14 cellular contexts compared by ENCODE assay signal in genomic region chr1:170586942-170587593, GRCh38. TPM values are rescaled to one million over a fixed set of nuclear protein-coding genes. Genes with fewer than 3 reads are reported as not detected.
DNase-seq lines count a peak whose midpoint lies in the region; TF ChIP-seq lines count a peak whose summit lies in the region.
"Had no signal": no experiment of that assay in that cellular context is flagged by ENCODE, and none has a peak within 500 bp of the region (broad histone marks: within the 10 kb centered on the region; RNA-seq: fewer than 3 reads in every experiment).

No MANE protein-coding gene starts in this region.

- DNase-seq in activated T-cell treated with anti-CD3 and anti-CD28 coated beads, Interleukin-2, amount 50 U/mL, for 24 hours, result no peak
- DNase-seq in activated T-cell treated with anti-CD3 and anti-CD28 coated beads, Interleukin-2, amount 50 U/mL, for 48 hours, result no peak
- DNase-seq in esophagus squamous epithelium (lab: John Stamatoyannopoulos, UW), result no peak
- DNase-seq in uterus, result peak; percentile 35 to 52
- DNase-seq in activated naive CD4-positive, alpha-beta T cell treated with anti-CD3 and anti-CD28 coated beads, Interleukin-2, amount 50 U/mL, for 16 hours, result no peak
- no peak for DNase-seq in NCI-H1092 (lab: John Stamatoyannopoulos, UW)
- DNase-seq in COLO829 (ENCODE audit: low spot score), result no peak
- DNase-seq: effector CD8-positive, alpha-beta T cell; NCI-H2029 treated with DMSO at 0.1 percent for 48 hours; stimulated activated CD4-positive, alpha-beta T cell treated with anti-CD3 and anti-CD28 coated beads, Interleukin-4, amount 100 ng/mL, for 1 hour had no signal

- H3K4me3 Mint-ChIP-seq in activated T-cell treated with anti-CD3 and anti-CD28 coated beads, Interleukin-2, amount 50 U/mL, for 24 hours, result no peak overlapping the region

- H3K9me3 ChIP-seq in esophagus squamous epithelium (no peaks in the 10 kb centered on the region), muscle layer of duodenum (ENCODE audit: control insufficient read depth in 1 of 2, low read length in 2 of 2) (no peaks in the 10 kb centered on the region), uterus (no peaks in the 10 kb centered on the region)
- H3K9me3 ChIP-seq: neutrophil had no signal

- 38 to 40% methylated on average over 9 of the region's 9 CpGs for WGBS in esophagus squamous epithelium, 2 donors

- intact Hi-C loops in esophagus squamous epithelium (cut with DNase I), result no loop called here
- intact Hi-C loops in uterus (cut with DNase I; ENCODE audit: low total_unique reads), result no loop called here

- H3K27me3 Mint-ChIP-seq in activated T-cell treated with anti-CD3 and anti-CD28 coated beads, Interleukin-2, amount 50 U/mL, for 24 hours, result peaks cover 65% of the 10 kb centered on the region

- peak overlapping the region in 2 of 4 donors; percentile 11 to 44 for H3K4me3 ChIP-seq in esophagus squamous epithelium
- H3K4me3 ChIP-seq in muscle layer of duodenum (ENCODE audit: low read depth in 1 of 2, low read length in 2 of 2), result peak overlapping the region; percentile 8 to 20
- peak overlapping the region; percentile 4 to 10 for H3K4me3 ChIP-seq in uterus

- no peaks in the 10 kb centered on the region for H3K36me3 ChIP-seq in esophagus squamous epithelium
- no peaks in the 10 kb centered on the region for H3K36me3 ChIP-seq in muscle layer of duodenum (ENCODE audit: control insufficient read depth in 1 of 2, insufficient read depth in 2 of 2, low read length in 2 of 2)
- H3K36me3 ChIP-seq in uterus, result no peaks in the 10 kb centered on the region
- H3K36me3 ChIP-seq: neutrophil, WERI-Rb-1 had no signal

- TF ChIP-seq POLR2A in esophagus squamous epithelium (IDR thresholded peaks at IDR 0.05), result no peak
- no peak for TF ChIP-seq POLR2A in uterus (IDR thresholded peaks at IDR 0.05)

- no peaks in the 10 kb centered on the region for H3K9me3 Mint-ChIP-seq in activated T-cell treated with anti-CD3 and anti-CD28 coated beads, Interleukin-2, amount 50 U/mL, for 24 hours

- peaks cover 4 to 31% (median 11%) of the 10 kb centered on the region in 3 donors for H3K4me1 ChIP-seq in esophagus squamous epithelium
- H3K4me1 ChIP-seq in muscle layer of duodenum (ENCODE audit: control insufficient read depth in 1 of 2, insufficient read depth in 2 of 2, low read length in 2 of 2), result peaks cover 3 to 6% of the 10 kb centered on the region in 2 donors
- peaks cover 0 to 3% of the 10 kb centered on the region in 2 donors for H3K4me1 ChIP-seq in uterus

- peak overlapping the region; percentile 15 for H3K27ac Mint-ChIP-seq in activated T-cell treated with anti-CD3 and anti-CD28 coated beads, Interleukin-2, amount 50 U/mL, for 24 hours

- TF ChIP-seq CTCF in esophagus squamous epithelium (IDR thresholded peaks at IDR 0.05) (no peak), uterus (IDR thresholded peaks at IDR 0.05) (no peak)

- H3K36me3 Mint-ChIP-seq in activated T-cell treated with anti-CD3 and anti-CD28 coated beads, Interleukin-2, amount 50 U/mL, for 24 hours (ENCODE audit: low read depth), result no peaks in the 10 kb centered on the region

- peaks cover 8% of the 10 kb centered on the region for H3K4me1 Mint-ChIP-seq in activated T-cell treated with anti-CD3 and anti-CD28 coated beads, Interleukin-2, amount 50 U/mL, for 24 hours (ENCODE audit: low read depth)

- H3K27ac ChIP-seq in esophagus squamous epithelium (peak overlapping the region in 3 of 4 donors; percentile 65 to 69 (median 66)), muscle layer of duodenum (ENCODE audit: low read length) (peak overlapping the region; percentile 64), uterus (peak overlapping the region; percentile 62 to 81)
- H3K27ac ChIP-seq: 22Rv1, neutrophil, WERI-Rb-1 had no signal

- H3K27me3 ChIP-seq in esophagus squamous epithelium (peaks cover 0 to 8% (median 0%) of the 10 kb centered on the region in 4 donors), muscle layer of duodenum (ENCODE audit: low read depth, low read length) (no peaks in the 10 kb centered on the region), uterus (no peaks in the 10 kb centered on the region)

RNA-seq across cellular contexts. Expression of gene GORAB, which starts 55.1 kb away (rescaled TPM):
- 10 to 100 TPM in 1 of 4 donors, 1 to 10 TPM in 3; 3.3 to 11.8 (median 5.7) TPM for total RNA-seq in esophagus squamous epithelium
- 10 to 100 TPM in 2 of 4 donors, 1 to 10 TPM in 2; 3.1 to 26.9 (median 10.6) TPM for total RNA-seq in uterus

Comparison
In these comparisons a context has a peak if more than half of its experiments do, and no peak if none do; other contexts are left out.
1. DNase-seq: peak in uterus (2 of 2); none in activated T-cell treated with anti-CD3 and anti-CD28 coated beads, Interleukin-2, amount 50 U/mL, for 24 hours (single experiment), activated T-cell treated with anti-CD3 and anti-CD28 coated beads, Interleukin-2, amount 50 U/mL, for 48 hours (0 of 2), esophagus squamous epithelium (single experiment), activated naive CD4-positive, alpha-beta T cell treated with anti-CD3 and anti-CD28 coated beads, Interleukin-2, amount 50 U/mL, for 16 hours (single experiment), NCI-H1092 (single experiment) and COLO829 (single experiment).
2. Peak in every context shown above with its lines, with median percentiles within 50 percentile points of each other: H3K27ac ChIP-seq.